ENCODE assay signal across 23 cellular contexts in genomic region chr4:102492531-102493241, GRCh38.
"Had no signal": no experiment of that assay in that cellular context is flagged by ENCODE, and none has a peak within 500 bp of the region (broad histone marks: within the 10 kb centered on the region; RNA-seq: fewer than 3 reads in every experiment).

No MANE protein-coding gene starts in this region.

- H3K36me3 ChIP-seq: brain microvascular endothelial cell, esophagus muscularis mucosa, left ventricle myocardium inferior, upper lobe of right lung had no signal

- H3K4me3 ChIP-seq: coronary artery, esophagus muscularis mucosa, hepatocyte, left ventricle myocardium inferior, upper lobe of right lung had no signal

- H3K9me3 Mint-ChIP-seq: activated B cell treated with CpG ODN at 0.5 μM for 24 hours; activated T-helper 17 cell treated with anti-CD3 and anti-CD28 coated beads, Interleukin-2, amount 50 U/mL, for 72 hours; central memory CD8-positive, alpha-beta T cell had no signal

- ATAC-seq: activated T-helper 17 cell treated with anti-CD3 and anti-CD28 coated beads, Interleukin-2, amount 50 U/mL, for 72 hours; upper lobe of right lung had no signal

- H3K27me3 Mint-ChIP-seq: activated B cell treated with CpG ODN at 0.5 μM for 24 hours; activated CD8-positive, alpha-beta T cell treated with anti-CD3 and anti-CD28 coated beads for 36 hours; activated naive CD8-positive, alpha-beta T cell treated with anti-CD3 and anti-CD28 coated beads, Interleukin-2, amount 10 ng/mL, durations not matched to agents 7 days and 5 days; activated T-helper 17 cell treated with anti-CD3 and anti-CD28 coated beads, Interleukin-2, amount 50 U/mL, for 72 hours; central memory CD8-positive, alpha-beta T cell had no signal

- H3K4me3 Mint-ChIP-seq: activated B cell treated with CpG ODN at 0.5 μM for 24 hours; activated CD8-positive, alpha-beta T cell treated with anti-CD3 and anti-CD28 coated beads for 36 hours; activated naive CD8-positive, alpha-beta T cell treated with anti-CD3 and anti-CD28 coated beads, Interleukin-2, amount 10 ng/mL, durations not matched to agents 7 days and 5 days; central memory CD8-positive, alpha-beta T cell; neural crest cell had no signal

- H3K9me3 ChIP-seq: esophagus muscularis mucosa, upper lobe of right lung had no signal

- H3K27ac ChIP-seq: brain microvascular endothelial cell, coronary artery, esophagus muscularis mucosa, hepatocyte, left ventricle myocardium inferior, upper lobe of right lung had no signal

- DNase-seq: activated B cell treated with CpG ODN at 0.5 μM for 24 hours; activated CD4-positive, alpha-beta T cell treated with anti-CD3 and anti-CD28 coated beads for 48 hours; activated CD8-positive, alpha-beta T cell treated with anti-CD3 and anti-CD28 coated beads for 36 hours; activated naive CD4-positive, alpha-beta T cell treated with Interleukin-2 at 50 U/mL for 16 hours; activated naive CD8-positive, alpha-beta T cell treated with anti-CD3 and anti-CD28 coated beads, Interleukin-2, amount 10 ng/mL, durations not matched to agents 7 days and 5 days; activated T-cell treated with anti-CD3 and anti-CD28 coated beads, Interleukin-2, amount 50 U/mL, for 1 hour; brain microvascular endothelial cell; effector CD4-positive, alpha-beta T cell; islet precursor cell; left ventricle myocardium inferior; mammary epithelial cell; retina; stimulated activated CD4-positive, alpha-beta T cell treated with anti-CD3 and anti-CD28 coated beads, Interleukin-12 subunit alpha, Interleukin-12 subunit beta, amount 100 ng/mL, for 4 hours; stimulated activated CD4-positive, alpha-beta T cell treated with anti-CD3 and anti-CD28 coated beads, Interleukin-1b, Interleukin-23, amount 100 ng/mL, for 48 hours; stimulated activated CD8-positive, alpha-beta memory T cell treated with anti-CD3 and anti-CD28 coated beads, Interleukin-4, amount 100 ng/mL, for 48 hours; stimulated activated naive CD4-positive, alpha-beta T cell; upper lobe of right lung had no signal

- H3K4me1 ChIP-seq: upper lobe of right lung had no signal

- H3K27me3 ChIP-seq: brain microvascular endothelial cell, esophagus muscularis mucosa, hepatocyte, upper lobe of right lung had no signal

- H3K27ac Mint-ChIP-seq: activated B cell treated with CpG ODN at 0.5 μM for 24 hours; activated naive CD8-positive, alpha-beta T cell treated with anti-CD3 and anti-CD28 coated beads, Interleukin-2, amount 10 ng/mL, durations not matched to agents 7 days and 5 days; activated T-helper 17 cell treated with anti-CD3 and anti-CD28 coated beads, Interleukin-2, amount 50 U/mL, for 72 hours had no signal
